14 cellular contexts compared by ENCODE assay signal in genomic region chr4:88792821-88793220, GRCh38.
A peak's percentile ranks its signal among the peaks of the same experiment; 100 is the strongest.
DNase-seq lines count a peak whose midpoint lies in the region; ATAC-seq and TF ChIP-seq lines count a peak whose summit lies in the region.
"Had no signal": no experiment of that assay in that cellular context is flagged by ENCODE, and none has a peak within 500 bp of the region (broad histone marks: within the 10 kb centered on the region; RNA-seq: fewer than 3 reads in every experiment).

No MANE protein-coding gene starts in this region.

- 0 out of 2 replicates have a peak overlapping the region, but pooled peaks have one; percentile 11 for H2BK120ac ChIP-seq in IMR-90 (ENCODE audit: low read depth, low read length)
- no peak overlapping the region for H2BK120ac ChIP-seq in mesenchymal stem cell (ENCODE audit: low read depth, low read length)

- no peak overlapping the region for H3K23ac ChIP-seq in IMR-90 (ENCODE audit: low read depth, low read length)
- no peak overlapping the region for H3K23ac ChIP-seq in mesenchymal stem cell (ENCODE audit: low read length in 2 of 2)

- H3K9me1 ChIP-seq in IMR-90 (ENCODE audit: insufficient read depth, low read length) = peaks cover 4% of the 10 kb centered on the region; the same call in 1 of the 2 replicates

- no peak overlapping the region for H2AK9ac ChIP-seq in IMR-90 (replicated peaks; ENCODE audit: low read depth, low read length, poor library complexity)

- no peak for TF ChIP-seq CTCF in IMR-90 (conservative IDR thresholded peaks at IDR 0.05; ENCODE audit: low read depth, low read length)
- no peak for TF ChIP-seq CTCF in breast epithelium (IDR thresholded peaks at IDR 0.05)
- TF ChIP-seq CTCF in thyroid gland (IDR thresholded peaks at IDR 0.05) = no peak
- no peak for TF ChIP-seq CTCF in coronary artery (IDR thresholded peaks at IDR 0.05)

- H2BK15ac ChIP-seq in IMR-90 (ENCODE audit: low read depth, low read length) (no peak overlapping the region), mesenchymal stem cell (ENCODE audit: low read depth, poor library complexity, severe bottlenecking) (no peak overlapping the region)

- ATAC-seq in IMR-90 (ENCODE audit: low read depth) = peak; percentile 61
- no peak for ATAC-seq in HG02623 (IDR thresholded peaks at IDR 0.05; ENCODE audit: unreplicated experiment)

- H4K8ac ChIP-seq in IMR-90 (ENCODE audit: low read depth in 2 of 2, low read length in 2 of 2) (no peak overlapping the region), mesenchymal stem cell (ENCODE audit: low read length) (no peak overlapping the region)

- H3K18ac ChIP-seq in IMR-90 (ENCODE audit: low read depth, low read length) (peak overlapping the region; percentile 63; the same call in 1 of the 2 replicates), mesenchymal stem cell (ENCODE audit: low read depth in 1 of 2, low read length in 2 of 2) (no peak overlapping the region)

- CTCF ChIA-PET in IMR-90 (lab: Yijun Ruan, JAX) = no interaction called here

- H2AFZ ChIP-seq in IMR-90 (replicated peaks; ENCODE audit: low read length, poor library complexity) (no peak overlapping the region), mesenchymal stem cell (ENCODE audit: low read depth, low read length) (no peak overlapping the region)

- in situ Hi-C loops in IMR-90 (cut with MboI; ENCODE audit: low sequenced_read_pairs) = no loop called here

- peak overlapping the region; percentile 79 for H2BK5ac ChIP-seq in IMR-90 (ENCODE audit: low read depth, low read length, poor library complexity, severe bottlenecking)
- no peak overlapping the region for H2BK5ac ChIP-seq in mesenchymal stem cell (ENCODE audit: low read depth, low read length, poor library complexity, severe bottlenecking)

- H3K79me1 ChIP-seq in IMR-90 (ENCODE audit: low read depth in 1 of 2, low read length in 2 of 2) = peaks cover 10 to 13% of the 10 kb centered on the region in 2 experiments; a peak in 3 of 4 replicates
- H3K79me1 ChIP-seq in mesenchymal stem cell (replicated peaks; ENCODE audit: low read length, poor library complexity, severe bottlenecking) = no peaks in the 10 kb centered on the region

- H4K5ac ChIP-seq in IMR-90 (ENCODE audit: low read depth, low read length) = no peak overlapping the region

- H3K27ac ChIP-seq in IMR-90 (ENCODE audit: insufficient read depth, low read length) (no peak overlapping the region; the same call in 1 of the 2 replicates), breast epithelium (peak overlapping the region; percentile 60 to 85), mesenchymal stem cell (ENCODE audit: low read length, poor library complexity, severe bottlenecking) (peak overlapping the region; percentile 85), thyroid gland (peak overlapping the region in 2 of 3 donors; percentile 42 to 51), coronary artery (no peak overlapping the region)
- H3K27ac ChIP-seq: colonic mucosa, lower lobe of right lung had no signal

- peak overlapping the region; percentile 61; the same call in 1 of the 2 replicates for H3K4me2 ChIP-seq in IMR-90 (ENCODE audit: low read depth, low read length)
- no peak overlapping the region for H3K4me2 ChIP-seq in mesenchymal stem cell (ENCODE audit: low read length, poor library complexity, severe bottlenecking)

- H4K91ac ChIP-seq in IMR-90 (ENCODE audit: insufficient read depth, low read depth, low read length) (no peak overlapping the region), mesenchymal stem cell (ENCODE audit: low read length) (no peak overlapping the region)

- intact Hi-C loops in IMR-90 (cut with micrococcal nuclease) = loop anchor here (5.0 kb wide), 1 partner anchor 86 kb away; no protein-coding TSS in a partner anchor
- intact Hi-C loops in breast epithelium (cut with DNase I; ENCODE audit: low total_unique reads) = no loop called here
- intact Hi-C loops in thyroid gland (cut with DNase I) = no loop called here

- H3K4ac ChIP-seq in IMR-90 (ENCODE audit: low read depth, low read length) (peak overlapping the region; percentile 6; the same call in 1 of the 2 replicates), mesenchymal stem cell (ENCODE audit: low read depth in 1 of 2, low read length in 2 of 2) (no peak overlapping the region)

- H3K4me1 ChIP-seq in IMR-90 (ENCODE audit: control insufficient read depth, insufficient read depth, low read length) (peaks cover 6% of the 10 kb centered on the region; the same call in 1 of the 2 replicates), breast epithelium (no peaks in the 10 kb centered on the region), mesenchymal stem cell (ENCODE audit: control insufficient read depth, insufficient read depth, low read depth, low read length) (no peaks in the 10 kb centered on the region), thyroid gland (peaks cover 12 to 16% of the 10 kb centered on the region in 2 donors)
- H3K4me1 ChIP-seq: colonic mucosa had no signal

- no peaks in the 10 kb centered on the region for H3K9me3 ChIP-seq in IMR-90 (ENCODE audit: control insufficient read depth, insufficient read depth, low read length)
- no peaks in the 10 kb centered on the region for H3K9me3 ChIP-seq in breast epithelium
- no peaks in the 10 kb centered on the region for H3K9me3 ChIP-seq in mesenchymal stem cell (ENCODE audit: control insufficient read depth, low read length)
- no peaks in the 10 kb centered on the region for H3K9me3 ChIP-seq in thyroid gland
- H3K9me3 ChIP-seq: colonic mucosa, lower lobe of right lung had no signal

- dilution Hi-C loops in IMR-90 (cut with HindIII; ENCODE audit: low sequenced_read_pairs, unreplicated experiment) = no loop called here

- no peak overlapping the region for H2BK20ac ChIP-seq in IMR-90 (ENCODE audit: low read depth, low read length)

- no peaks in the 10 kb centered on the region for H4K20me1 ChIP-seq in IMR-90 (ENCODE audit: insufficient read depth, low read length)

- peak; percentile 59 for DNase-seq in IMR-90
- DNase-seq in breast epithelium (ENCODE audit: low spot score in 2 of 2) = no peak
- DNase-seq in mesenchymal stem cell = no peak
- no peak for DNase-seq in thyroid gland
- no peak for DNase-seq in coronary artery (ENCODE audit: low spot score)
- no peak for DNase-seq in RPMI8226
- DNase-seq: activated B cell treated with CpG ODN at 0.5 μM for 24 hours; activated effector memory CD4-positive, alpha-beta T cell treated with anti-CD3 and anti-CD28 coated beads, Interleukin-2, amount 50 U/mL, for 16 hours; colonic mucosa; lower lobe of right lung; NCI-H524; SHP77; small intestine had no signal

- no CpG with 5 or more reads among the region's 1 CpG for WGBS in IMR-90 (ENCODE audit: extremely low coverage in 2 of 2, insufficient read length in 1 of 2), 2 experiments
- WGBS in mesenchymal stem cell = no CpG with 5 or more reads among the region's 1 CpG
- 89 to 96% methylated on average over 1 of the region's 1 CpG for WGBS in thyroid gland, 2 donors

- no peak overlapping the region for H3K4me3 ChIP-seq in IMR-90 (ENCODE audit: insufficient read depth, low read depth, low read length)
- no peak overlapping the region for H3K4me3 ChIP-seq in breast epithelium
- H3K4me3 ChIP-seq in mesenchymal stem cell (ENCODE audit: insufficient read depth in 1 of 2, low read depth in 1 of 2, low read length in 2 of 2) = no peak overlapping the region
- H3K4me3 ChIP-seq in thyroid gland (replicated peaks in 1 of 3) = no peak overlapping the region
- H3K4me3 ChIP-seq in coronary artery = no peak overlapping the region
- H3K4me3 ChIP-seq: colonic mucosa, lower lobe of right lung had no signal

- POLR2A ChIA-PET in IMR-90 (lab: Charles Lee; ENCODE audit: unreplicated experiment) = no interaction called here

- H3K9ac ChIP-seq in IMR-90 (ENCODE audit: low read depth, low read length) = no peak overlapping the region; the same call in 1 of the 2 replicates
- H3K9ac ChIP-seq in mesenchymal stem cell (ENCODE audit: low read length) = peak overlapping the region; percentile 13

- no peak for TF ChIP-seq POLR2A in IMR-90 (IDR thresholded peaks at IDR 0.05; ENCODE audit: low read depth, low read length)
- TF ChIP-seq POLR2A in breast epithelium (IDR thresholded peaks at IDR 0.05) = no peak
- TF ChIP-seq POLR2A in thyroid gland (IDR thresholded peaks at IDR 0.05) = no peak

- H2AK5ac ChIP-seq in IMR-90 (ENCODE audit: low read depth, low read length) = no peak overlapping the region
- H2AK5ac ChIP-seq in mesenchymal stem cell (ENCODE audit: low read length, severe bottlenecking) = no peak overlapping the region

- H3K14ac ChIP-seq in IMR-90 (replicated peaks; ENCODE audit: low read depth, low read length) (no peak overlapping the region), mesenchymal stem cell (ENCODE audit: low read length in 2 of 2) (no peak overlapping the region)

- no peak overlapping the region for H2BK12ac ChIP-seq in mesenchymal stem cell (ENCODE audit: low read length in 2 of 2)

- H3K36me3 ChIP-seq in IMR-90 (ENCODE audit: control insufficient read depth, insufficient read depth, low read length) (peaks cover 5% of the 10 kb centered on the region), breast epithelium (no peaks in the 10 kb centered on the region), mesenchymal stem cell (ENCODE audit: control insufficient read depth in 1 of 2, insufficient read depth in 2 of 2, low read depth in 1 of 2, low read length in 2 of 2) (peaks cover 0 to 14% of the 10 kb centered on the region in 2 experiments), thyroid gland (no peaks in the 10 kb centered on the region)
- H3K36me3 ChIP-seq: colonic mucosa had no signal

- BruUV-seq in IMR-90 (replicated peaks; lab: Mats Ljungman, UMichigan) = no TSS peak

- H3K27me3 ChIP-seq in IMR-90 (ENCODE audit: control insufficient read depth, insufficient read depth, low read length) (no peaks in the 10 kb centered on the region), breast epithelium (no peaks in the 10 kb centered on the region), mesenchymal stem cell (ENCODE audit: control insufficient read depth in 1 of 2, insufficient read depth in 1 of 2, low read length in 2 of 2) (no peaks in the 10 kb centered on the region), thyroid gland (no peaks in the 10 kb centered on the region)
- H3K27me3 ChIP-seq: colonic mucosa had no signal

- no peak for TF ChIP-seq RAD21 in IMR-90 (IDR thresholded peaks at IDR 0.05; ENCODE audit: low read length)

- no peak overlapping the region for H3K56ac ChIP-seq in IMR-90 (ENCODE audit: extremely low read depth, insufficient read depth, low read length)

TF ChIP-seq in IMR-90, 13 proteins besides CTCF, POLR2A, EP300 and RAD21:
- TF ChIP-seq SMC3 (IDR thresholded peaks at IDR 0.05; ENCODE audit: low read depth, low read length) (no peak), MAFK (IDR thresholded peaks at IDR 0.05; ENCODE audit: low read depth, low read length) (peak; percentile 28; the same call in 1 of the 2 replicates), NFE2L2 (IDR thresholded peaks at IDR 0.05; ENCODE audit: low read depth, low read length) (0 out of 2 replicates have a peak, but pooled peaks have one; percentile 9), CEBPB (IDR thresholded peaks at IDR 0.05; ENCODE audit: low read depth, low read length) (no peak)

Comparison
In these comparisons a context has a peak if more than half of its experiments do, and no peak if none do; other contexts are left out.
1. H3K27ac ChIP-seq: peak in breast epithelium (2 of 2), mesenchymal stem cell (single experiment) and thyroid gland (2 of 3); none in IMR-90 (single experiment) and coronary artery (0 of 2).